Comparison of ENCODE assay signal across 8 cellular contexts in the genomic region with DNA sequence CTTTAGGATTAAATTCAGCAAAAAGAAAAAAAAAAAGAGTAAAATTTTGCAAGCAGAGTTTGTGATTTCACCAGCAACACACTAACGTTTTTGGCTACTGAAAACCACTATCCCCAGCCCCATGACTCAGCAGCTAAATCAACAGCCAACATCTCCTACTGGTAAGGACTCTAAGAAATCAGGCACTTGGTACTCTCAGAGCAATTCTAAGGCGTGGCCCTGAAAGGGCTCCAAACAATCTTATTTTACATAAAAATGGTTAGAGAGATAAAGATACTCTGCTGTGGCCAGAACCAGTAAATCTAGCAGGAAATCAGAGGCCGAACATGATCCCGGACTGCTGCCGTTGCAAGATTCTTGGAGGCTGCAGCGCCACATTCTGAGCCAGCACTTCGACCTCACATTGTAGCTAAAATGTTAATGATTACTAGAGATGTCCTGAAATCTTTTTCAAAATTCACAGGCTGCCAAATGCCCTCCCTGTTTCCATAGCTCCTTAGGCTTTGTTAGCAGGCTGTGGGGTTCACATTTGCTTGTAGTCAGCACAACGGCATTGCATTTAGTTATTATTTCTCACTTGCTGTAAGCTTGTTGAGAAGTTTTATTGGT. TPM values are rescaled to one million over a fixed set of nuclear protein-coding genes. Genes with fewer than 3 reads are reported as not detected.
DNase-seq lines count a peak whose midpoint lies in the region; ATAC-seq and TF ChIP-seq lines count a peak whose summit lies in the region.

No MANE protein-coding gene starts in this region.

- TF ChIP-seq POLR2A in gastrocnemius medialis (IDR thresholded peaks at IDR 0.05): no peak

- ATAC-seq in gastrocnemius medialis: peak; percentile 32 to 37

- WGBS in adipose tissue, 3 donors: 11 to 29% (median 28%) methylated on average over 8 of the region's 8 CpGs

- H3K27ac ChIP-seq in adipose tissue (ENCODE audit: low read depth, low read length): peak overlapping the region; percentile 1
- peak overlapping the region; percentile 96 to 98 (median 97) for H3K27ac ChIP-seq in gastrocnemius medialis

- peak; percentile 58 for DNase-seq in activated naive CD4-positive, alpha-beta T cell treated with Interleukin-2 at 50 U/mL for 16 hours
- DNase-seq in activated naive CD4-positive, alpha-beta T cell (lab: John Stamatoyannopoulos, UW): no peak
- peak; percentile 71 for DNase-seq in NOMO-1 treated with dmso at 0.1 percent for 144 hours (lab: John Stamatoyannopoulos, UW; ENCODE audit: unreplicated experiment)
- DNase-seq in hepatic stellate cell (ENCODE audit: low spot score): peak; percentile 96
- peak; percentile 50 to 72 for DNase-seq in gastrocnemius medialis
- DNase-seq in NCI-H2107 treated with DMSO at 0.1 percent for 48 hours (lab: John Stamatoyannopoulos, UW; ENCODE audit: unreplicated experiment): no peak
- DNase-seq in cerebellum (ENCODE audit: low spot score): no peak

- no peaks in the 10 kb centered on the region for H3K9me3 ChIP-seq in gastrocnemius medialis

- H3K4me1 ChIP-seq in gastrocnemius medialis: peaks cover 33 to 35% of the 10 kb centered on the region in 2 donors

- intact Hi-C loops in gastrocnemius medialis (cut with DNase I; ENCODE audit: low total_unique reads): no loop called here

- TF ChIP-seq CTCF in gastrocnemius medialis (IDR thresholded peaks at IDR 0.05 in 4 of 5, conservative IDR thresholded peaks at IDR 0.05 in 1 of 5): no peak

- H3K27me3 ChIP-seq in gastrocnemius medialis: no peaks in the 10 kb centered on the region

- in situ Hi-C loops in gastrocnemius medialis (cut with MboI; ENCODE audit: low sequenced_read_pairs in 4 of 4): no loop called here

- peak overlapping the region in 2 of 4 donors; percentile 72 to 81 for H3K4me3 ChIP-seq in gastrocnemius medialis

- peaks cover 0 to 8% of the 10 kb centered on the region in 2 donors for H3K36me3 ChIP-seq in gastrocnemius medialis

RNA-seq across cellular contexts. Expression of gene ENO1, which starts 1.7 kb away (rescaled TPM):
- polyA plus RNA-seq in adipose tissue: 100 to 1,000 TPM; 251 to 789 (median 297) TPM
- total RNA-seq in gastrocnemius medialis: 100 to 1,000 TPM; 112 to 354 (median 209) TPM
- 291 TPM for total RNA-seq in cerebellum

Comparison
In these comparisons a context has a peak if more than half of its experiments do, and no peak if none do; other contexts are left out.
1. DNase-seq: peak in activated naive CD4-positive, alpha-beta T cell treated with Interleukin-2 at 50 U/mL for 16 hours (single experiment), NOMO-1 treated with dmso at 0.1 percent for 144 hours (single experiment), hepatic stellate cell (single experiment) and gastrocnemius medialis (2 of 2); none in activated naive CD4-positive, alpha-beta T cell (0 of 4), NCI-H2107 treated with DMSO at 0.1 percent for 48 hours (single experiment) and cerebellum (single experiment).